In the genomic region with DNA sequence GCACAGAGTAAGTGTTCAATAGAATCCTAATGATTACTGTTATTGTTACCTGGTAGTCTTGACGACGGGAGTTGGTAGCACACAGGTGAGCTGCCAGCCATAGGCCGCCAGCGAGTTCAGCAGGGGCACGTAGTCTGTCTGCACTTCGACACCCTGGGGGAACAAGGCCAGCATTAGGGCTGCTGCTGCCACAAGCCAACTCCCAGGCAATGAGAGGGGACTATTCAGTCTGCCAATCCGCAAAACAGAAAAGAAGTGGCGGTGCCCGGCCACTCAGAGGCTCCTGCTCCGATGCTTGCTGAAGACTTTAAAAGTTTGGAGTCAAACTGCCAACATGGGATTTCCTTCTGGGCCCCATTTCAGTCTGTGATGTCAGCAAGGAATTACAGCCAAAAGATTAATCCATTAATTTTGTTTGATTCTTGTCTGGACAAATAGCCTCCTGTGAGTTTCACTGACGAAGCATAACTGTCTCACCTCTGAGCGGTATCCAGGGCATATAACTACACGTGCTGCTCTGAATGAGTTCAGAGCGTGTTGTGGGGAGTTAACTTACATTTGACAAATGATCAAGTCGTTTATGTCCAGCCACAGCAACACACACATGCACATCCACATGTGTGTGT, we compare ENCODE assay signal across 20 cellular contexts.
DNase-seq lines count a peak whose midpoint lies in the region; ATAC-seq lines count a peak whose summit lies in the region.
"Had no signal": no experiment of that assay in that cellular context is flagged by ENCODE, and none has a peak within 500 bp of the region (broad histone marks: within the 10 kb centered on the region; RNA-seq: fewer than 3 reads in every experiment).

No MANE protein-coding gene starts in this region.

- DNase-seq in stimulated activated naive CD8-positive, alpha-beta T cell treated with anti-CD3 and anti-CD28 coated beads, Interleukin-15, Interleukin-2, amounts not matched to agents 100 U/mL and 50 U/mL, for 24 hours, result no peak
- DNase-seq in immature natural killer cell, result no peak
- no peak for DNase-seq in NCI-H82 treated with DMSO at 0.1 percent for 48 hours (lab: John Stamatoyannopoulos, UW; ENCODE audit: unreplicated experiment)
- DNase-seq: activated CD4-positive, alpha-beta T cell treated with anti-CD3 and anti-CD28 coated beads for 48 hours; activated effector memory CD4-positive, alpha-beta T cell treated with Interleukin-2 at 50 U/mL for 16 hours; BE2C; body of pancreas; DMS153; midbrain; NCI-H446 treated with DMSO at 0.1 percent for 48 hours; occipital lobe; SJCRH30; stimulated activated CD4-positive, alpha-beta T cell treated with anti-CD3 and anti-CD28 coated beads, Interleukin-4, amount 100 ng/mL, for 24 hours; stimulated activated CD8-positive, alpha-beta memory T cell treated with anti-CD3 and anti-CD28 coated beads, Interleukin-4, amount 100 ng/mL, for 48 hours; T1000; tibial artery had no signal

- H3K9me3 Mint-ChIP-seq in stimulated activated naive CD8-positive, alpha-beta T cell treated with anti-CD3 and anti-CD28 coated beads, Interleukin-15, Interleukin-2, amounts not matched to agents 100 ng/mL and 50 ng/mL, for 24 hours, result peaks cover 5% of the 10 kb centered on the region
- H3K9me3 Mint-ChIP-seq in activated naive CD8-positive, alpha-beta T cell (ENCODE audit: low read depth), result peaks cover 10% of the 10 kb centered on the region
- peaks cover 1 to 6% (median 4%) of the 10 kb centered on the region in 6 donors for H3K9me3 Mint-ChIP-seq in immature natural killer cell

- peak overlapping the region; percentile 45 for H3K27ac Mint-ChIP-seq in stimulated activated naive CD8-positive, alpha-beta T cell treated with anti-CD3 and anti-CD28 coated beads, Interleukin-15, Interleukin-2, amounts not matched to agents 100 ng/mL and 50 ng/mL, for 24 hours
- peak overlapping the region; percentile 76 for H3K27ac Mint-ChIP-seq in activated naive CD8-positive, alpha-beta T cell
- peak overlapping the region in 4 of 6 donors; percentile 10 to 55 (median 38) for H3K27ac Mint-ChIP-seq in immature natural killer cell

- peaks cover 77% of the 10 kb centered on the region for H3K36me3 Mint-ChIP-seq in stimulated activated naive CD8-positive, alpha-beta T cell treated with anti-CD3 and anti-CD28 coated beads, Interleukin-15, Interleukin-2, amounts not matched to agents 100 ng/mL and 50 ng/mL, for 24 hours (ENCODE audit: low read depth)
- peaks cover 21% of the 10 kb centered on the region for H3K36me3 Mint-ChIP-seq in activated naive CD8-positive, alpha-beta T cell
- peaks cover 6 to 24% (median 12%) of the 10 kb centered on the region in 3 donors for H3K36me3 Mint-ChIP-seq in immature natural killer cell

- H3K4me3 Mint-ChIP-seq in stimulated activated naive CD8-positive, alpha-beta T cell treated with anti-CD3 and anti-CD28 coated beads, Interleukin-15, Interleukin-2, amounts not matched to agents 100 ng/mL and 50 ng/mL, for 24 hours, result no peak overlapping the region
- H3K4me3 Mint-ChIP-seq in activated naive CD8-positive, alpha-beta T cell, result no peak overlapping the region
- H3K4me3 Mint-ChIP-seq in immature natural killer cell, result no peak overlapping the region

- ATAC-seq in stimulated activated naive CD8-positive, alpha-beta T cell treated with anti-CD3 and anti-CD28 coated beads, Interleukin-15, Interleukin-2, amounts not matched to agents 100 U/mL and 50 U/mL, for 24 hours, result no peak
- ATAC-seq in HG02678 (IDR thresholded peaks at IDR 0.05; ENCODE audit: unreplicated experiment), result no peak
- no peak for ATAC-seq in GM21737 (IDR thresholded peaks at IDR 0.05; ENCODE audit: unreplicated experiment)
- ATAC-seq: body of pancreas had no signal

- H3K27me3 Mint-ChIP-seq in stimulated activated naive CD8-positive, alpha-beta T cell treated with anti-CD3 and anti-CD28 coated beads, Interleukin-15, Interleukin-2, amounts not matched to agents 100 ng/mL and 50 ng/mL, for 24 hours, result no peaks in the 10 kb centered on the region
- no peaks in the 10 kb centered on the region for H3K27me3 Mint-ChIP-seq in activated naive CD8-positive, alpha-beta T cell
- H3K27me3 Mint-ChIP-seq in immature natural killer cell (ENCODE audit: low read depth in 3 of 3), result peaks cover 0 to 14% (median 5%) of the 10 kb centered on the region in 3 donors

- peaks cover 22% of the 10 kb centered on the region for H3K4me1 Mint-ChIP-seq in stimulated activated naive CD8-positive, alpha-beta T cell treated with anti-CD3 and anti-CD28 coated beads, Interleukin-15, Interleukin-2, amounts not matched to agents 100 ng/mL and 50 ng/mL, for 24 hours (ENCODE audit: low read depth)
- peaks cover 33% of the 10 kb centered on the region for H3K4me1 Mint-ChIP-seq in activated naive CD8-positive, alpha-beta T cell (ENCODE audit: low read depth)
- H3K4me1 Mint-ChIP-seq in immature natural killer cell, result peaks cover 6 to 17% of the 10 kb centered on the region in 2 donors
